Comparison of ENCODE assay signal across 28 cellular contexts in genomic region chr13:45773236-45773635, GRCh38.
DNase-seq lines count a peak whose midpoint lies in the region; ATAC-seq and TF ChIP-seq lines count a peak whose summit lies in the region.
"Had no signal": no experiment of that assay in that cellular context is flagged by ENCODE, and none has a peak within 500 bp of the region (broad histone marks: within the 10 kb centered on the region; RNA-seq: fewer than 3 reads in every experiment).

No MANE protein-coding gene starts in this region.

- H3K4ac ChIP-seq in IMR-90 (ENCODE audit: low read depth, low read length), result no peak overlapping the region

- no TSS peak for BruUV-seq in IMR-90 (replicated peaks; lab: Mats Ljungman, UMichigan)

- no peak overlapping the region for H2AK5ac ChIP-seq in IMR-90 (ENCODE audit: low read depth, low read length)

- in situ Hi-C loops in IMR-90 (cut with MboI; ENCODE audit: low sequenced_read_pairs), result no loop called here

- no peak overlapping the region for H4K91ac ChIP-seq in IMR-90 (ENCODE audit: insufficient read depth, low read depth, low read length)

- POLR2A ChIA-PET in AG04449 (lab: Yijun Ruan, JAX), result no interaction called here
- POLR2A ChIA-PET in IMR-90 (lab: Charles Lee; ENCODE audit: unreplicated experiment), result no interaction called here

- H3K4me1 ChIP-seq in IMR-90 (ENCODE audit: control insufficient read depth, insufficient read depth, low read length) (peaks cover 9% of the 10 kb centered on the region), adipocyte (ENCODE audit: control insufficient read depth, insufficient read depth, low read length) (no peaks in the 10 kb centered on the region), testis (no peaks in the 10 kb centered on the region)
- H3K4me1 ChIP-seq: Caco-2, parathyroid adenoma had no signal

- H2BK5ac ChIP-seq in IMR-90 (ENCODE audit: low read depth, low read length, poor library complexity, severe bottlenecking), result no peak overlapping the region

- no peaks in the 10 kb centered on the region for H3K9me3 Mint-ChIP-seq in activated T-helper 1 cell treated with anti-CD3 and anti-CD28 coated beads, Interleukin-12 subunit alpha, Interleukin-12 subunit beta, Interleukin-2, Interleukin-4 antibody, amounts not matched to agents 30 ng/mL and 10 ng/mL and 1 ng/mL, durations not matched to agents 14 hours and 24 hours and 36 hours

- no peaks in the 10 kb centered on the region for H3K36me3 ChIP-seq in IMR-90 (ENCODE audit: control insufficient read depth, insufficient read depth, low read length)
- H3K36me3 ChIP-seq in adipocyte (ENCODE audit: control insufficient read depth, insufficient read depth, low read length, severe bottlenecking), result no peaks in the 10 kb centered on the region
- no peaks in the 10 kb centered on the region for H3K36me3 ChIP-seq in testis (ENCODE audit: low read depth, missing control alignments)
- H3K36me3 ChIP-seq: BLaER1 treated with 17β-estradiol and CSF1 and Interleukin-3, amounts not matched to agents 10 nM and 100 nM; sigmoid colon had no signal

- H4K20me1 ChIP-seq in IMR-90 (ENCODE audit: insufficient read depth, low read length), result no peaks in the 10 kb centered on the region
- H4K20me1 ChIP-seq: BLaER1 treated with 17β-estradiol and CSF1 and Interleukin-3, amounts not matched to agents 10 nM and 100 nM had no signal

- TF ChIP-seq POLR2A in IMR-90 (IDR thresholded peaks at IDR 0.05; ENCODE audit: low read depth, low read length) (no peak), testis (IDR thresholded peaks at IDR 0.05) (no peak)

- no peak overlapping the region; a peak in 1 of 4 replicates for H4K8ac ChIP-seq in IMR-90 (ENCODE audit: low read depth in 2 of 2, low read length in 2 of 2)

- H3K27me3 Mint-ChIP-seq in activated T-helper 1 cell treated with anti-CD3 and anti-CD28 coated beads, Interleukin-12 subunit alpha, Interleukin-12 subunit beta, Interleukin-2, Interleukin-4 antibody, amounts not matched to agents 30 ng/mL and 10 ng/mL and 1 ng/mL, durations not matched to agents 14 hours and 24 hours and 36 hours (ENCODE audit: insufficient read depth), result peaks cover 13% of the 10 kb centered on the region

- no peak overlapping the region for H3K14ac ChIP-seq in IMR-90 (replicated peaks; ENCODE audit: low read depth, low read length)

- intact Hi-C loops in IMR-90 (cut with micrococcal nuclease), result loop anchor here (10.0 kb wide), 1 partner anchor 282 kb away; the partner anchor contains the start of gene ZC3H13
- intact Hi-C loops in testis (cut with DNase I; ENCODE audit: low total_unique reads), result no loop called here
- intact Hi-C loops in activated T-helper 1 cell treated with anti-CD3 and anti-CD28 coated beads, Interleukin-12 subunit alpha, Interleukin-12 subunit beta, Interleukin-2, Interleukin-4 antibody, amounts not matched to agents 30 ng/mL and 10 ng/mL and 1 ng/mL, durations not matched to agents 14 hours and 24 hours and 36 hours (cut with micrococcal nuclease), result no loop called here

- WGBS in IMR-90 (ENCODE audit: extremely low coverage in 2 of 2, insufficient read length in 1 of 2), 2 experiments, result 60% methylated on average over 1 of the region's 2 CpGs; no CpG with 5 or more reads in 1 of the 2 experiments
- WGBS in testis, 2 donors, result 60 to 66% methylated on average over 2 of the region's 2 CpGs

- no peak overlapping the region for H2AK9ac ChIP-seq in IMR-90 (replicated peaks; ENCODE audit: low read depth, low read length, poor library complexity)

- ATAC-seq in IMR-90 (ENCODE audit: low read depth) (peak; percentile 93), HG02642 (IDR thresholded peaks at IDR 0.05; ENCODE audit: poor library complexity, unreplicated experiment) (no peak), omental fat pad (ENCODE audit: low FRiP score) (no peak)
- ATAC-seq: activated CD8-positive, alpha-beta T cell treated with anti-CD3 and anti-CD28 coated beads, Interleukin-2, amount 10 ng/mL, durations not matched to agents 7 days and 5 days; left colon; naive thymus-derived CD8-positive, alpha-beta T cell had no signal

- TF ChIP-seq CTCF in AG04449 (IDR thresholded peaks at IDR 0.05; ENCODE audit: insufficient read depth, low read length, missing control alignments) (no peak), IMR-90 (conservative IDR thresholded peaks at IDR 0.05; ENCODE audit: low read depth, low read length) (no peak), fibroblast of villous mesenchyme (IDR thresholded peaks at IDR 0.05; ENCODE audit: insufficient read depth, low read depth, low read length) (no peak), testis (IDR thresholded peaks at IDR 0.05) (no peak), omental fat pad (IDR thresholded peaks at IDR 0.05) (no peak)

- peak overlapping the region; percentile 78 for H3K4me2 ChIP-seq in IMR-90 (ENCODE audit: low read depth, low read length)
- H3K4me2 ChIP-seq: BLaER1 treated with 17β-estradiol and CSF1 and Interleukin-3, amounts not matched to agents 10 nM and 100 nM had no signal

- H3K79me1 ChIP-seq in IMR-90 (ENCODE audit: low read depth in 1 of 2, low read length in 2 of 2), result no peaks in the 10 kb centered on the region

- peak overlapping the region; percentile 75 for H3K18ac ChIP-seq in IMR-90 (ENCODE audit: low read depth, low read length)

- H3K27me3 ChIP-seq in IMR-90 (ENCODE audit: control insufficient read depth, insufficient read depth, low read length) (peaks cover 20% of the 10 kb centered on the region), adipocyte (replicated peaks; ENCODE audit: control insufficient read depth, insufficient read depth, low read length) (peaks cover 34% of the 10 kb centered on the region), testis (no peaks in the 10 kb centered on the region)
- H3K27me3 ChIP-seq: BLaER1 treated with 17β-estradiol and CSF1 and Interleukin-3, amounts not matched to agents 10 nM and 100 nM; sigmoid colon had no signal

- H3K9me1 ChIP-seq in IMR-90 (ENCODE audit: insufficient read depth, low read length), result 0 out of 2 replicates have a peak, but pooled peaks cover 6% of the 10 kb centered on the region

- no peak overlapping the region for H2BK15ac ChIP-seq in IMR-90 (ENCODE audit: low read depth, low read length)

- no peak for TF ChIP-seq RAD21 in IMR-90 (IDR thresholded peaks at IDR 0.05; ENCODE audit: low read length)

- H3K27ac ChIP-seq in IMR-90 (ENCODE audit: insufficient read depth, low read length) (peak overlapping the region; percentile 89; the same call in 1 of the 2 replicates), testis (no peak overlapping the region)
- H3K27ac ChIP-seq: BLaER1 treated with 17β-estradiol and CSF1 and Interleukin-3, amounts not matched to agents 10 nM and 100 nM; parathyroid adenoma; sigmoid colon had no signal

- DNase-seq in AG04449 (ENCODE audit: low read depth, low spot score) (peak; percentile 36), IMR-90 (peak; percentile 79), adipocyte (ENCODE audit: low read depth) (peak; percentile 9), fibroblast of villous mesenchyme (ENCODE audit: low read depth) (peak; percentile 36), testis (no peak), omental fat pad (ENCODE audit: low spot score) (no peak)
- DNase-seq in activated T-helper 1 cell treated with anti-CD3 and anti-CD28 coated beads, Interleukin-12 subunit alpha, Interleukin-12 subunit beta, Interleukin-2, Interleukin-4 antibody, amounts not matched to agents 30 ng/mL and 10 ng/mL and 1 ng/mL, durations not matched to agents 14 hours and 24 hours and 36 hours (ENCODE audit: low spot score), result no peak
- DNase-seq: activated CD4-positive, CD25-positive, alpha-beta regulatory T cell treated with anti-CD3 and anti-CD28 coated beads, Interleukin-2, amount 50 U/mL, for 72 hours; activated CD8-positive, alpha-beta T cell treated with anti-CD3 and anti-CD28 coated beads, Interleukin-2, amount 10 ng/mL, durations not matched to agents 7 days and 5 days; activated naive CD4-positive, alpha-beta T cell; activated T-cell treated with anti-CD3 and anti-CD28 coated beads, Interleukin-2, amount 50 U/mL, for 1 hour; amygdala; Caco-2; central memory CD4-positive, alpha-beta T cell; H7; left colon; mesendoderm; MM.1S; naive thymus-derived CD8-positive, alpha-beta T cell; NCI-H1694; NCI-H2227 treated with DMSO at 0.1 percent for 48 hours; NCI-H82; SHP77 treated with DMSO at 0.1 percent for 48 hours; sigmoid colon; substantia nigra had no signal

- no peaks in the 10 kb centered on the region for H3K36me3 Mint-ChIP-seq in activated T-helper 1 cell treated with anti-CD3 and anti-CD28 coated beads, Interleukin-12 subunit alpha, Interleukin-12 subunit beta, Interleukin-2, Interleukin-4 antibody, amounts not matched to agents 30 ng/mL and 10 ng/mL and 1 ng/mL, durations not matched to agents 14 hours and 24 hours and 36 hours (ENCODE audit: low read depth)
- H3K36me3 Mint-ChIP-seq: naive thymus-derived CD8-positive, alpha-beta T cell had no signal

- no peak overlapping the region for H3K23ac ChIP-seq in IMR-90 (ENCODE audit: low read depth, low read length)

- peak overlapping the region; percentile 44; the same call in 1 of the 2 replicates for H4K5ac ChIP-seq in IMR-90 (ENCODE audit: low read depth, low read length)

- H2AFZ ChIP-seq in IMR-90 (replicated peaks; ENCODE audit: low read length, poor library complexity), result no peak overlapping the region
- H2AFZ ChIP-seq: parathyroid adenoma had no signal

- dilution Hi-C loops in IMR-90 (cut with HindIII; ENCODE audit: low sequenced_read_pairs, unreplicated experiment), result no loop called here

- CTCF ChIA-PET in AG04449 (lab: Yijun Ruan, JAX), result no interaction called here
- CTCF ChIA-PET in IMR-90 (lab: Yijun Ruan, JAX), result no interaction called here

- no peak overlapping the region for H3K27ac Mint-ChIP-seq in activated T-helper 1 cell treated with anti-CD3 and anti-CD28 coated beads, Interleukin-12 subunit alpha, Interleukin-12 subunit beta, Interleukin-2, Interleukin-4 antibody, amounts not matched to agents 30 ng/mL and 10 ng/mL and 1 ng/mL, durations not matched to agents 14 hours and 24 hours and 36 hours
- H3K27ac Mint-ChIP-seq: activated CD8-positive, alpha-beta T cell treated with anti-CD3 and anti-CD28 coated beads, Interleukin-2, amount 10 ng/mL, durations not matched to agents 7 days and 5 days; naive thymus-derived CD8-positive, alpha-beta T cell had no signal

- H2BK120ac ChIP-seq in IMR-90 (ENCODE audit: low read depth, low read length), result peak overlapping the region; percentile 45; the same call in 1 of the 2 replicates

- no peaks in the 10 kb centered on the region for H3K4me1 Mint-ChIP-seq in activated T-helper 1 cell treated with anti-CD3 and anti-CD28 coated beads, Interleukin-12 subunit alpha, Interleukin-12 subunit beta, Interleukin-2, Interleukin-4 antibody, amounts not matched to agents 30 ng/mL and 10 ng/mL and 1 ng/mL, durations not matched to agents 14 hours and 24 hours and 36 hours (ENCODE audit: low read depth)

- H3K56ac ChIP-seq in IMR-90 (ENCODE audit: extremely low read depth, insufficient read depth, low read length), result no peak overlapping the region

- no peak overlapping the region for H2BK20ac ChIP-seq in IMR-90 (ENCODE audit: low read depth, low read length)

- no peak overlapping the region for H3K4me3 Mint-ChIP-seq in activated T-helper 1 cell treated with anti-CD3 and anti-CD28 coated beads, Interleukin-12 subunit alpha, Interleukin-12 subunit beta, Interleukin-2, Interleukin-4 antibody, amounts not matched to agents 30 ng/mL and 10 ng/mL and 1 ng/mL, durations not matched to agents 14 hours and 24 hours and 36 hours
- H3K4me3 Mint-ChIP-seq: activated CD8-positive, alpha-beta T cell treated with anti-CD3 and anti-CD28 coated beads, Interleukin-2, amount 10 ng/mL, durations not matched to agents 7 days and 5 days; naive thymus-derived CD8-positive, alpha-beta T cell had no signal

- H3K4me3 ChIP-seq in AG04449 (ENCODE audit: low read depth, low read length) (no peak overlapping the region), IMR-90 (ENCODE audit: insufficient read depth, low read depth, low read length) (no peak overlapping the region), adipocyte (ENCODE audit: low read length) (no peak overlapping the region), fibroblast of villous mesenchyme (ENCODE audit: low read depth, low read length) (no peak overlapping the region), testis (no peak overlapping the region)
- H3K4me3 ChIP-seq: BLaER1 treated with 17β-estradiol and CSF1 and Interleukin-3, amounts not matched to agents 10 nM and 100 nM; sigmoid colon had no signal

- H3K9me3 ChIP-seq in IMR-90 (ENCODE audit: control insufficient read depth, insufficient read depth, low read length), result no peaks in the 10 kb centered on the region
- H3K9me3 ChIP-seq in adipocyte (ENCODE audit: control insufficient read depth, low read length), result peaks cover 8% of the 10 kb centered on the region
- no peaks in the 10 kb centered on the region for H3K9me3 ChIP-seq in testis
- H3K9me3 ChIP-seq: sigmoid colon had no signal

- no peak overlapping the region for H3K9ac ChIP-seq in IMR-90 (ENCODE audit: low read depth, low read length)
- H3K9ac ChIP-seq in adipocyte (ENCODE audit: low read length), result no peak overlapping the region
- H3K9ac ChIP-seq: BLaER1 treated with 17β-estradiol and CSF1 and Interleukin-3, amounts not matched to agents 10 nM and 100 nM; parathyroid adenoma had no signal

Comparison
In these comparisons a context has a peak if more than half of its experiments do, and no peak if none do; other contexts are left out.
1. DNase-seq: peak in AG04449 (single experiment), IMR-90 (single experiment), adipocyte (single experiment) and fibroblast of villous mesenchyme (single experiment); none in testis (single experiment), activated T-helper 1 cell treated with anti-CD3 and anti-CD28 coated beads, Interleukin-12 subunit alpha, Interleukin-12 subunit beta, Interleukin-2, Interleukin-4 antibody, amounts not matched to agents 30 ng/mL and 10 ng/mL and 1 ng/mL, durations not matched to agents 14 hours and 24 hours and 36 hours (single experiment) and omental fat pad (single experiment).